Comparison of ENCODE assay signal across 6 cellular contexts in the genomic region with DNA sequence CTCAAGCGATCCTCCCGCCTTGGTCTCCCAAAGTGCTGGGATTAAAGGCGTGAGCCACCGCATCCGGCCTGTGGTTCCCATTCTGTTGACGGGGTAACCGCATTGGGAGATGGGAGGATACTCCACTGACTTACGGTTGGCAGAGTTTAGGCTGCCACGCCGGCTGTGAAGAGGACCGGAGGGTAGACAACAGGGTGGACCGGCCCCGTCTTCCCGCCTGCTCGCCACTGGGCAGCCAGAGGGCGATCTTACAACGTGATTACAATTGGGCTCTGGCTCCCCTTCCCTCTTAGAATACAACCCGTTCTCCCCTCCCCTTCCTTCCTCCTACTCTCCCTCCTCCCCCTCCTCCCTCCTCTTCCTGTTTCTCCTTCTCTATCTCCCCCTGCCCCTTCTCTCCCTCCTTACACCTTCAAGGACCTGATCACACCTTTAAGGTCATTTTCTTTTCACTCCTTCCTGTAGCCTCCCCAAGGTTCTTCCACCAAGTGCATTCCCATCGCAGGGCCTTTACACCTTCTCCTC. TPM values are rescaled to one million over a fixed set of nuclear protein-coding genes. Genes with fewer than 3 reads are reported as not detected.
A peak's percentile ranks its signal among the peaks of the same experiment; 100 is the strongest.
DNase-seq lines count a peak whose midpoint lies in the region; ATAC-seq and TF ChIP-seq lines count a peak whose summit lies in the region.

No MANE protein-coding gene starts in this region.

- peak; percentile 90 for TF ChIP-seq CTCF in foreskin keratinocyte (conservative IDR thresholded peaks at IDR 0.05)

- ATAC-seq in foreskin keratinocyte = no peak
- ATAC-seq in HG02970 (IDR thresholded peaks at IDR 0.05; ENCODE audit: low FRiP score, unreplicated experiment) = no peak

- DNase-seq in SIG-M5 treated with dmso at 0.1 percent for 504 hours (lab: John Stamatoyannopoulos, UW; ENCODE audit: unreplicated experiment) = peak; percentile 31
- DNase-seq in SIG-M5 (lab: John Stamatoyannopoulos, UW) = no peak
- DNase-seq in activated CD4-positive, alpha-beta T cell treated with anti-CD3 and anti-CD28 coated beads for 1 hour = peak; percentile 53
- peak in 1 of 2 donors; percentile 59 for DNase-seq in foreskin keratinocyte
- DNase-seq in stimulated activated CD4-positive, alpha-beta T cell treated with anti-CD3 and anti-CD28 coated beads, Interleukin-4, amount 100 ng/mL, for 4 hours = peak; percentile 65 to 75

- no peak overlapping the region for H3K27ac ChIP-seq in foreskin keratinocyte

- H3K4me1 ChIP-seq in foreskin keratinocyte = no peaks in the 10 kb centered on the region

- H3K27me3 ChIP-seq in foreskin keratinocyte = peaks cover 9% of the 10 kb centered on the region

RNA-seq across cellular contexts. Expression of a gene that starts 1.0 kb away (rescaled TPM):
- not detected in 2 replicates for total RNA-seq in foreskin keratinocyte
- polyA plus RNA-seq in foreskin keratinocyte = not detected in 2 replicates

RNA-seq across cellular contexts. Expression of a gene that starts 10.5 kb away (rescaled TPM):
- total RNA-seq in foreskin keratinocyte = 5.4 and 7.1 TPM in 2 replicates
- polyA plus RNA-seq in foreskin keratinocyte = 10.9 and 17.5 TPM in 2 replicates

RNA-seq across cellular contexts. Expression of a gene that starts 17.8 kb away (rescaled TPM):
- not detected in 2 replicates for total RNA-seq in foreskin keratinocyte
- polyA plus RNA-seq in foreskin keratinocyte = not detected in 2 replicates

RNA-seq across cellular contexts. Expression of a gene that starts 24.9 kb away (rescaled TPM):
- total RNA-seq in foreskin keratinocyte = 49.1 and 62.6 TPM in 2 replicates
- 78.8 and 91.2 TPM in 2 replicates for polyA plus RNA-seq in foreskin keratinocyte

RNA-seq across cellular contexts. Expression of a gene that starts 53.5 kb away (rescaled TPM):
- 0.11 and 0.17 TPM in 2 replicates for total RNA-seq in foreskin keratinocyte
- 0.24 and 0.36 TPM in 2 replicates for polyA plus RNA-seq in foreskin keratinocyte
